In genomic region chr19:17307876-17308377, GRCh38 we compare ENCODE assay signal across 12 cellular contexts. TPM values are rescaled to one million over a fixed set of nuclear protein-coding genes. Genes with fewer than 3 reads are reported as not detected.
DNase-seq lines count a peak whose midpoint lies in the region; ATAC-seq and TF ChIP-seq lines count a peak whose summit lies in the region.
"Had no signal": no experiment of that assay in that cellular context is flagged by ENCODE, and none has a peak within 500 bp of the region (broad histone marks: within the 10 kb centered on the region; RNA-seq: fewer than 3 reads in every experiment).

No MANE protein-coding gene starts in this region.

- peaks cover 14% of the 10 kb centered on the region for H3K36me3 Mint-ChIP-seq in activated CD8-positive, alpha-beta T cell treated with anti-CD3 and anti-CD28 coated beads, Interleukin-2, amount 10 ng/mL, durations not matched to agents 7 days and 5 days (ENCODE audit: low read depth)
- H3K36me3 Mint-ChIP-seq in memory B cell = peaks cover 4% of the 10 kb centered on the region

- no peak overlapping the region for H3K9ac ChIP-seq in PC-3 (ENCODE audit: low read length)

- H3K9me2 ChIP-seq in PC-3 (replicated peaks; ENCODE audit: low read length) = no peaks in the 10 kb centered on the region

- CTCF ChIA-PET in activated CD8-positive, alpha-beta T cell treated with anti-CD3 and anti-CD28 coated beads, Interleukin-2, amount 10 ng/mL, durations not matched to agents 7 days and 5 days (lab: Charles Lee) = interaction anchor here (1.7 to 4.8 kb wide), 4 partner anchors 26 to 82 kb away, joined by 5 to 27 read pairs (median 10); partner anchors contain the start of genes ANKLE1 and ANO8
- CTCF ChIA-PET in PC-3 (lab: Charles Lee) = no interaction called here

- H3K79me2 ChIP-seq in PC-3 (ENCODE audit: low read length) = peaks cover 59% of the 10 kb centered on the region

- ATAC-seq in activated CD8-positive, alpha-beta T cell treated with anti-CD3 and anti-CD28 coated beads, Interleukin-2, amount 10 ng/mL, durations not matched to agents 7 days and 5 days = no peak
- ATAC-seq in memory B cell (ENCODE audit: low read depth) = no peak
- ATAC-seq in GM18909 (IDR thresholded peaks at IDR 0.05; ENCODE audit: poor library complexity, unreplicated experiment) = no peak
- ATAC-seq in HG03521 (IDR thresholded peaks at IDR 0.05; ENCODE audit: unreplicated experiment) = no peak
- no peak for ATAC-seq in PC-3

- H3K9me3 Mint-ChIP-seq in activated CD8-positive, alpha-beta T cell treated with anti-CD3 and anti-CD28 coated beads, Interleukin-2, amount 10 ng/mL, durations not matched to agents 7 days and 5 days (ENCODE audit: insufficient read depth) = no peaks in the 10 kb centered on the region
- no peaks in the 10 kb centered on the region for H3K9me3 Mint-ChIP-seq in memory B cell

- H3K9me3 ChIP-seq in left ventricle myocardium inferior (replicated peaks) (no peaks in the 10 kb centered on the region), HAP-1 (no peaks in the 10 kb centered on the region), PC-3 (ENCODE audit: low read length) (no peaks in the 10 kb centered on the region)

- peaks cover 84% of the 10 kb centered on the region for H3K4me1 ChIP-seq in left ventricle myocardium inferior
- H3K4me1 ChIP-seq in HAP-1 = peaks cover 11% of the 10 kb centered on the region
- H3K4me1 ChIP-seq in PC-3 (ENCODE audit: insufficient read depth, low read length) = peaks cover 39% of the 10 kb centered on the region

- DNase-seq in left ventricle myocardium inferior (no peak), cardiac septum (ENCODE audit: low spot score) (no peak), memory B cell (ENCODE audit: low spot score in 2 of 2) (no peak), HAP-1 (ENCODE audit: low spot score in 2 of 2) (no peak), PC-3 (no peak)
- no peak for DNase-seq in activated CD8-positive, alpha-beta T cell treated with anti-CD3 and anti-CD28 coated beads, Interleukin-2, amount 10 ng/mL, durations not matched to agents 7 days and 5 days
- DNase-seq: activated CD4-positive, alpha-beta T cell treated with anti-CD3 and anti-CD28 coated beads, Interleukin-2, amount 50 U/mL, for 4 hours; amygdala; midbrain; stimulated activated CD4-positive, alpha-beta T cell treated with anti-CD3 and anti-CD28 coated beads, Interleukin-1b, Interleukin-23, amount 100 ng/mL, for 48 hours had no signal

- H3K4me1 Mint-ChIP-seq in activated CD8-positive, alpha-beta T cell treated with anti-CD3 and anti-CD28 coated beads, Interleukin-2, amount 10 ng/mL, durations not matched to agents 7 days and 5 days (ENCODE audit: low read depth) = peaks cover 64% of the 10 kb centered on the region
- peaks cover 34% of the 10 kb centered on the region for H3K4me1 Mint-ChIP-seq in memory B cell

- H3K4me2 ChIP-seq in PC-3 (ENCODE audit: low read length) = no peak overlapping the region

- no peaks in the 10 kb centered on the region for H3K27me3 Mint-ChIP-seq in activated CD8-positive, alpha-beta T cell treated with anti-CD3 and anti-CD28 coated beads, Interleukin-2, amount 10 ng/mL, durations not matched to agents 7 days and 5 days (ENCODE audit: low read depth)
- H3K27me3 Mint-ChIP-seq in memory B cell = no peaks in the 10 kb centered on the region

- H3K27ac Mint-ChIP-seq in activated CD8-positive, alpha-beta T cell treated with anti-CD3 and anti-CD28 coated beads, Interleukin-2, amount 10 ng/mL, durations not matched to agents 7 days and 5 days = peak overlapping the region; percentile 23
- H3K27ac Mint-ChIP-seq in memory B cell = no peak overlapping the region

- H3K4me3 ChIP-seq in left ventricle myocardium inferior = no peak overlapping the region
- H3K4me3 ChIP-seq in HAP-1 = no peak overlapping the region
- H3K4me3 ChIP-seq in PC-3 (ENCODE audit: low read length) = no peak overlapping the region

- intact Hi-C loops in left ventricle myocardium inferior (cut with micrococcal nuclease) = no loop called here
- intact Hi-C loops in cardiac septum (cut with DNase I) = no loop called here
- intact Hi-C loops in PC-3 (cut with micrococcal nuclease) = loop anchor here (2.0 kb wide), 1 partner anchor 41 kb away; the partner anchor contains the start of gene BABAM1

- no peaks in the 10 kb centered on the region for H4K20me1 ChIP-seq in PC-3 (ENCODE audit: low read length)

- H3K27ac ChIP-seq in left ventricle myocardium inferior (replicated peaks) = peak overlapping the region; percentile 98
- H3K27ac ChIP-seq in PC-3 (ENCODE audit: low read length) = no peak overlapping the region

- TF ChIP-seq CTCF in left ventricle myocardium inferior (IDR thresholded peaks at IDR 0.05; ENCODE audit: borderline replicate concordance) = no peak
- no peak for TF ChIP-seq CTCF in PC-3 (conservative IDR thresholded peaks at IDR 0.05; ENCODE audit: low read depth, low read length)

- POLR2A ChIA-PET in activated CD8-positive, alpha-beta T cell treated with anti-CD3 and anti-CD28 coated beads, Interleukin-2, amount 10 ng/mL, durations not matched to agents 7 days and 5 days (lab: Charles Lee) = interaction anchor here (1.7 kb wide), 1 partner anchor 18 kb away, joined by 4 read pairs; no protein-coding TSS in a partner anchor
- POLR2A ChIA-PET in PC-3 (lab: Charles Lee; ENCODE audit: unreplicated experiment) = no interaction called here

- BruUV-seq in PC-3 (replicated peaks; lab: Mats Ljungman, UMichigan) = no TSS peak

- H2AFZ ChIP-seq in PC-3 (ENCODE audit: low read length) = no peak overlapping the region

- peaks cover 4% of the 10 kb centered on the region for H3K36me3 ChIP-seq in left ventricle myocardium inferior
- H3K36me3 ChIP-seq in HAP-1 (replicated peaks) = no peaks in the 10 kb centered on the region; the same call in 1 of the 2 replicates
- no peaks in the 10 kb centered on the region; the same call in 1 of the 2 replicates for H3K36me3 ChIP-seq in PC-3 (ENCODE audit: low read depth, low read length)

- H3K4me3 Mint-ChIP-seq in activated CD8-positive, alpha-beta T cell treated with anti-CD3 and anti-CD28 coated beads, Interleukin-2, amount 10 ng/mL, durations not matched to agents 7 days and 5 days = peak overlapping the region; percentile 90
- peak overlapping the region; percentile 40 for H3K4me3 Mint-ChIP-seq in memory B cell

- no peaks in the 10 kb centered on the region for H3F3A ChIP-seq in PC-3 (ENCODE audit: low read length, unreplicated experiment)

- H3K27me3 ChIP-seq in left ventricle myocardium inferior (ENCODE audit: low read depth) (no peaks in the 10 kb centered on the region), HAP-1 (ENCODE audit: low read depth) (no peaks in the 10 kb centered on the region), PC-3 (ENCODE audit: low read length) (no peaks in the 10 kb centered on the region)

- in situ Hi-C loops in HAP-1 (cut with MboI; ENCODE audit: low sequenced_read_pairs) = no loop called here

RNA-seq across cellular contexts. Expression of gene DDA1, which starts 1.4 kb away (rescaled TPM):
- 35.7 TPM for total RNA-seq in left ventricle myocardium inferior
- total RNA-seq in cardiac septum = 38.8 TPM
- 10 to 100 TPM; 44.6 to 49.8 TPM for total RNA-seq in activated CD8-positive, alpha-beta T cell treated with anti-CD3 and anti-CD28 coated beads, Interleukin-2, amount 10 ng/mL, durations not matched to agents 7 days and 5 days
- total RNA-seq in PC-3 (2014; rRNA removed) = 85.0 and 87.9 TPM in 2 replicates

RNA-seq across cellular contexts. Expression of gene MRPL34, which starts 2.3 kb away (rescaled TPM):
- total RNA-seq in left ventricle myocardium inferior (206 TPM), cardiac septum (136 TPM), PC-3 (2014; rRNA removed) (191 and 206 TPM in 2 replicates)
- 100 to 1,000 TPM; 112 to 126 TPM for total RNA-seq in activated CD8-positive, alpha-beta T cell treated with anti-CD3 and anti-CD28 coated beads, Interleukin-2, amount 10 ng/mL, durations not matched to agents 7 days and 5 days

RNA-seq across cellular contexts. Expression of gene ABHD8, which starts 4.7 kb away (rescaled TPM):
- total RNA-seq in left ventricle myocardium inferior = 11.7 TPM
- total RNA-seq in cardiac septum = 8.6 TPM
- 1 to 10 TPM; 8.9 to 9.7 TPM for total RNA-seq in activated CD8-positive, alpha-beta T cell treated with anti-CD3 and anti-CD28 coated beads, Interleukin-2, amount 10 ng/mL, durations not matched to agents 7 days and 5 days
- total RNA-seq in PC-3 (2014; rRNA removed) = 42.4 and 53.8 TPM in 2 replicates

RNA-seq across cellular contexts. Expression of gene ANKLE1, which starts 26.2 kb away (rescaled TPM):
- total RNA-seq in left ventricle myocardium inferior (0.11 TPM), cardiac septum (0.30 TPM), PC-3 (2014; rRNA removed) (2.2 and 3.1 TPM in 2 replicates)
- total RNA-seq in activated CD8-positive, alpha-beta T cell treated with anti-CD3 and anti-CD28 coated beads, Interleukin-2, amount 10 ng/mL, durations not matched to agents 7 days and 5 days = 10 to 100 TPM; 10.7 to 13.8 TPM

RNA-seq across cellular contexts. Expression of gene ANO8, which starts 26.7 kb away (rescaled TPM):
- total RNA-seq in left ventricle myocardium inferior (6.8 TPM), cardiac septum (7.3 TPM), PC-3 (2014; rRNA removed) (12.1 and 15.4 TPM in 2 replicates)
- total RNA-seq in activated CD8-positive, alpha-beta T cell treated with anti-CD3 and anti-CD28 coated beads, Interleukin-2, amount 10 ng/mL, durations not matched to agents 7 days and 5 days = 10 to 100 TPM; 13.6 to 16.4 TPM
